In the genomic region with DNA sequence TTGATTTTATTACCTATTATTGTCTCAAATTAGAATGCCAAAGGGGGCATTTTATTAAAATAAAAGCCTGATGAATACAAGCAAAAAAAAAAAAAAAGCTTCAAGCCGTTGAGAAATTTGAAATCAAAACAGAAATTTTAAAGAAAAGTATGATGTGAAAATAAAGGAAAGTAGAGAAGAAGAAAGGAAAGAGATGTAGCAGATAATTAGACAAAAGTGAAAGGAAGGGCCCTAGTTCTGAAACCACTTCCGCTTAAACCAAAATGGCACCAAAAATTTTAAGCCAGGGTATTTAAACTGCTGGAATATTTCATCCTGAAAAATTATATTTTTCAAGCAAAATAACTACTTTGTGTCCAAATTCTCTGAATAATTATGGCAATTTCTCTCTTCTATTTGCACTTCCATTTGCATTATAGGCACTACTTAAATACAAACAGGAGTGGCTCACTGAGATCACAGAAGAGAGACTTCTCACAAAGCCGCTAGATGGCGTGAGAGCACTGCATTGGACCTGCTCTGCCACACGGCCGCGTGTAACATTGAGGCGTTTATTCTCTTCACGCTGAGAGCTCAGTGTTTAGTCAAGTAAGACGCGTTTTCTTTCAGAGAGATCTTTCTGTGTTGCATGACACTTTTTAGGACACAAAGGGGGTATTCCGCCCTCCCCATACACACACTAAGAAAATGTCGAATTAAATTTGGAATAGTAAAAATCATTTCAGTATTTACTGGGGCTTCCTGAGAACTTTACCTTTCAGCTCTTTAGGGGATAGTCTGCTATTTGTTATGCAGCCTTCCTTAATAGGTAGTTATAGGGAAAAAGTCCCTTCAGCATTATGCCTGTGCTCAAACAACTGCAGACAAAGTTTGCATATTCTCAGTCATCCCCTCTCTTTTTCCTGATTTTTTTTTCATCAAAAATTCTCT, we compare ENCODE assay signal across 8 cellular contexts.
DNase-seq lines count a peak whose midpoint lies in the region; ATAC-seq and TF ChIP-seq lines count a peak whose summit lies in the region.

No MANE protein-coding gene starts in this region.

- H3K27ac Mint-ChIP-seq in CD14-positive monocyte (no peak overlapping the region), chondrocyte (ENCODE audit: unreplicated experiment) (no peak overlapping the region)

- ATAC-seq in GM19395 (IDR thresholded peaks at IDR 0.05; ENCODE audit: unreplicated experiment) = peak; percentile 100
- peak; percentile 99 for ATAC-seq in HG03460 (IDR thresholded peaks at IDR 0.05; ENCODE audit: unreplicated experiment)
- peak; percentile 99 for ATAC-seq in left colon

- H3K36me3 Mint-ChIP-seq in CD14-positive monocyte (no peaks in the 10 kb centered on the region), chondrocyte (ENCODE audit: low read depth) (no peaks in the 10 kb centered on the region)

- intact Hi-C loops in CD14-positive monocyte (cut with micrococcal nuclease) (loop anchor here (5.0 kb wide), 2 partner anchors 896 to 911 kb away; no protein-coding TSS in a partner anchor), left colon (cut with DNase I, micrococcal nuclease) (loop anchor here (5.0 to 10.0 kb wide), 2 partner anchors 901 to 904 kb away; no protein-coding TSS in a partner anchor)

- H3K9me3 Mint-ChIP-seq in CD14-positive monocyte (no peaks in the 10 kb centered on the region), chondrocyte (ENCODE audit: low read depth) (no peaks in the 10 kb centered on the region)

- peaks cover 3% of the 10 kb centered on the region for H3K4me1 Mint-ChIP-seq in CD14-positive monocyte
- peaks cover 4% of the 10 kb centered on the region for H3K4me1 Mint-ChIP-seq in chondrocyte (ENCODE audit: low read depth)

- TF ChIP-seq CTCF in CD14-positive monocyte (IDR thresholded peaks at IDR 0.05) (peak; percentile 79), chondrocyte (IDR thresholded peaks at IDR 0.05) (peak; percentile 97)

- peaks cover 9 to 25% (median 17%) of the 10 kb centered on the region in 3 donors for H3K27me3 Mint-ChIP-seq in CD14-positive monocyte (ENCODE audit: low read depth in 3 of 3)
- peaks cover 40% of the 10 kb centered on the region for H3K27me3 Mint-ChIP-seq in chondrocyte (ENCODE audit: low read depth)

- H3K4me3 Mint-ChIP-seq in CD14-positive monocyte = peak overlapping the region in 1 of 2 donors; percentile 2
- H3K4me3 Mint-ChIP-seq in chondrocyte (ENCODE audit: unreplicated experiment) = no peak overlapping the region

- DNase-seq in CD14-positive monocyte (ENCODE audit: low spot score) = peak; percentile 58
- DNase-seq in NCI-H510A (lab: John Stamatoyannopoulos, UW) = peak; percentile 61
- peak; percentile 59 for DNase-seq in activated CD4-positive, alpha-beta T cell treated with anti-CD3 and anti-CD28 coated beads for 1 hour
- DNase-seq in chondrocyte (ENCODE audit: low spot score) = no peak
- peak; percentile 73 to 77 for DNase-seq in left colon
- DNase-seq in stimulated activated CD4-positive, alpha-beta T cell treated with anti-CD3 and anti-CD28 coated beads, Interleukin-4, amount 100 ng/mL, for 1 hour = peak; percentile 71
